Comparison of ENCODE assay signal across 17 cellular contexts in the genomic region with DNA sequence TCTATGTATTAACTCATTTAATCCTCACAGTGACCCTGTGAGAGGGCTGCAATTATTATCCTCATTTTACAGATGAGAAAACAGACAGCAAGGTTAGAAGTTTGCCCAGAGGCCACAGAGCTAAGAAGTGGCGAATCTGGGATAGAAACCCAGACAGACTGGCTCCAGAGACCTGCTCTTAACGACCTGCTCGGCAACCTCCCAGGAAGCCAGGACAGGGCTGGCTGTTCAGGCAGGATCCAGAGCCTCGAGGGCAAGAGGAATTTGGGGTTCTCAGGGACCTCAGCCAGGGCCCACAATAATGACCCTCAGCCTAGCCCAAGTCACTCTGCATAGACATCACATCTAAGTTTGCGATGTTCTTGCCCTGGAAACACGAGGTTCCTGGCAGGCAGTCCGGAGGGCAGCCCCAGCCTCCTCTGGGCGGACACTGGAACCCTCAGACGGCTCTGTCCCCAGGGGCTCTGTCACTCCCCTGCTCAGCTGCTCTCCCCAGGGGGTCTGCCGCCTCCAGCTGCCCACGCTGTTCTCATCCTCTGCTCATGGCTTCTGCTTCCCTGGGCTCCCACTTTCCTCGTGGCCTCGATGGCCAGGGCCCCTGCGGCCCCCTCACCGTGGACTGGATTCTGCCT.
"Had no signal": no experiment of that assay in that cellular context is flagged by ENCODE, and none has a peak within 500 bp of the region (broad histone marks: within the 10 kb centered on the region; RNA-seq: fewer than 3 reads in every experiment).

No MANE protein-coding gene starts in this region.

- H3K4me3 Mint-ChIP-seq: activated CD4-positive, alpha-beta memory T cell treated with anti-CD3 and anti-CD28 coated beads, Interleukin-2, amount 10 ng/mL, durations not matched to agents 7 days and 5 days; activated CD4-positive, alpha-beta T cell treated with anti-CD3 and anti-CD28 coated beads for 36 hours; activated naive CD8-positive, alpha-beta T cell treated with anti-CD3 and anti-CD28 coated beads, Interleukin-2, amount 10 ng/mL, durations not matched to agents 7 days and 5 days; stimulated activated naive B cell treated with anti-CD40 and anti-IgM and Interleukin-4, amounts not matched to agents 10 μg/mL and 1 μg/mL and 100 μg/mL, for 72 hours had no signal

- H3K36me3 ChIP-seq: breast epithelium, lower lobe of right lung, neutrophil, prostate gland, sigmoid colon, upper lobe of left lung had no signal

- H3K27ac Mint-ChIP-seq: activated CD4-positive, alpha-beta memory T cell treated with anti-CD3 and anti-CD28 coated beads, Interleukin-2, amount 10 ng/mL, durations not matched to agents 7 days and 5 days; activated CD4-positive, alpha-beta T cell treated with anti-CD3 and anti-CD28 coated beads for 36 hours; activated naive CD8-positive, alpha-beta T cell treated with anti-CD3 and anti-CD28 coated beads, Interleukin-2, amount 10 ng/mL, durations not matched to agents 7 days and 5 days; stimulated activated naive B cell treated with anti-CD40 and anti-IgM and Interleukin-4, amounts not matched to agents 10 μg/mL and 1 μg/mL and 100 μg/mL, for 72 hours had no signal

- H3K9me3 Mint-ChIP-seq: activated CD4-positive, alpha-beta memory T cell treated with anti-CD3 and anti-CD28 coated beads, Interleukin-2, amount 10 ng/mL, durations not matched to agents 7 days and 5 days; activated naive CD8-positive, alpha-beta T cell treated with anti-CD3 and anti-CD28 coated beads, Interleukin-2, amount 10 ng/mL, durations not matched to agents 7 days and 5 days; stimulated activated naive B cell treated with anti-CD40 and anti-IgM and Interleukin-4, amounts not matched to agents 10 μg/mL and 1 μg/mL and 100 μg/mL, for 72 hours had no signal

- H3K4me1 Mint-ChIP-seq: stimulated activated naive B cell treated with anti-CD40 and anti-IgM and Interleukin-4, amounts not matched to agents 10 μg/mL and 1 μg/mL and 100 μg/mL, for 72 hours had no signal

- ATAC-seq: activated CD4-positive, alpha-beta T cell treated with anti-CD3 and anti-CD28 coated beads for 36 hours had no signal

- H3K27me3 ChIP-seq: breast epithelium, sigmoid colon, upper lobe of left lung had no signal

- H3K36me3 Mint-ChIP-seq: activated naive CD8-positive, alpha-beta T cell treated with anti-CD3 and anti-CD28 coated beads, Interleukin-2, amount 10 ng/mL, durations not matched to agents 7 days and 5 days; stimulated activated naive B cell treated with anti-CD40 and anti-IgM and Interleukin-4, amounts not matched to agents 10 μg/mL and 1 μg/mL and 100 μg/mL, for 72 hours had no signal

- H3K27ac ChIP-seq: breast epithelium, lower lobe of right lung, neutrophil, prostate gland, sigmoid colon, upper lobe of left lung had no signal

- H3K4me3 ChIP-seq: breast epithelium, lower lobe of right lung, prostate gland, sigmoid colon, upper lobe of left lung had no signal

- H3K4me1 ChIP-seq: breast epithelium, prostate gland had no signal

- DNase-seq: activated CD4-positive, alpha-beta memory T cell treated with anti-CD3 and anti-CD28 coated beads, Interleukin-2, amount 10 ng/mL, durations not matched to agents 7 days and 5 days; activated CD8-positive, alpha-beta memory T cell treated with anti-CD3 and anti-CD28 coated beads, Interleukin-2, amount 50 U/mL, for 48 hours; activated naive CD8-positive, alpha-beta T cell treated with anti-CD3 and anti-CD28 coated beads, Interleukin-2, amount 10 ng/mL, durations not matched to agents 7 days and 5 days; anterior cingulate cortex; erythroblast; hypothalamus; lower lobe of right lung; midbrain; sigmoid colon; stimulated activated CD4-positive, alpha-beta T cell treated with anti-CD3 and anti-CD28 coated beads, Interleukin-2, amount 100 ng/mL, for 24 hours; stimulated activated naive B cell treated with anti-CD40 and anti-IgM and Interleukin-4, amounts not matched to agents 10 μg/mL and 1 μg/mL and 100 μg/mL, for 72 hours; substantia nigra had no signal

- H3K9me3 ChIP-seq: breast epithelium, lower lobe of right lung, neutrophil, prostate gland, sigmoid colon, upper lobe of left lung had no signal
